Comparison of ENCODE assay signal across 9 cellular contexts in the genomic region with DNA sequence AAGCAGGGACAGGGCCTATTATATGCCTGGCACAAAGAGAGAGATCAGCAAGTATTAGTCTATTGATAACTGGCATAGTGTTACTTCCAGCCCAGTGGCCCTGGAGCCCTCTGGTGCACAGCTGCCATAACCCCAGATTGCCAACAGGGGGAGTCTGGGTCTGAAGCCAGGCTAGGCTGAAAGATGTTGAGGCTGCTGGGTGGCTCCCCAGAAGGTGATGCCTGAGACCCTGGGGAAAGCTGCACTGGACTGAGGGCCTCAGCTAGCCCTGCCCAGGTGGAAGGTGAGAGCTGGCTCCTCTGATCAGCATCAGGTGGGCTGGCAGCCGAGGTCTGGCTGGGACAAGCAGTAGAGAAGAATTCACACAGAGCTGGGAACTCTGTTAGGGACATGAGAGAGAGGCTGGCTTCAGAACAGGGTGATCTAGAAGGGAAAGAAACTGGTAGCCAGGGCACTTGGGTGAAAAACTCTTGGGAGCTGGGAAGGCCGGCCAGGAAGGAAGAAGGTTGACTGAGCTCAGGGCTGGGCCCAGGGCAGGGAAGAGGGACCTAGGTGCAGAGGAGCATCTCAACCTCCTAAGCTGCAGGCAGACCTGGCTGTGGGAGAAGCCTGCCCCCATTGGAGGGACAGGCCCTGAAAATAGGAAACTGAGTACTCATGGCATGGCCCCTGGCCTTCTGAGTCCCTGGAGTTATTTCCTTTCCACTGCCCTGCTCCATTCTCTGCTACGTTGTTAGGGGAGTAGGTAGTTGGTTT. TPM values are rescaled to one million over a fixed set of nuclear protein-coding genes. Genes with fewer than 3 reads are reported as not detected.
DNase-seq lines count a peak whose midpoint lies in the region; ATAC-seq and TF ChIP-seq lines count a peak whose summit lies in the region.
"Had no signal": no experiment of that assay in that cellular context is flagged by ENCODE, and none has a peak within 500 bp of the region (broad histone marks: within the 10 kb centered on the region; RNA-seq: fewer than 3 reads in every experiment).

No MANE protein-coding gene starts in this region.

- H3K36me3 ChIP-seq in parathyroid adenoma (ENCODE audit: control insufficient read depth, insufficient read depth, low read length) (no peaks in the 10 kb centered on the region), vagina (no peaks in the 10 kb centered on the region)

- H3K27me3 ChIP-seq in H9 (ENCODE audit: insufficient read depth, low read length), result no peaks in the 10 kb centered on the region
- H3K27me3 ChIP-seq in parathyroid adenoma (ENCODE audit: control insufficient read depth, insufficient read depth, low read length), result no peaks in the 10 kb centered on the region
- no peaks in the 10 kb centered on the region for H3K27me3 ChIP-seq in vagina

- H2BK20ac ChIP-seq in H9 (ENCODE audit: low read depth, low read length, poor library complexity, severe bottlenecking), result no peak overlapping the region

- no peak overlapping the region for H3K14ac ChIP-seq in H9 (ENCODE audit: insufficient read depth, low read length)

- H3K27ac Mint-ChIP-seq in H9, result peak overlapping the region in 1 of 3 experiments; percentile 89; a peak in 3 of 7 replicates
- H3K27ac Mint-ChIP-seq in effector memory CD8-positive, alpha-beta T cell, result peak overlapping the region; percentile 90 to 97

- no peak overlapping the region for H3K4me3 ChIP-seq in parathyroid adenoma (ENCODE audit: low read depth, low read length)
- H3K4me3 ChIP-seq in vagina, result no peak overlapping the region

- no peak overlapping the region for H3K23ac ChIP-seq in H9 (ENCODE audit: insufficient read length, low read depth, low read length)

- H3K23me2 ChIP-seq in H9 (ENCODE audit: insufficient read length, low read depth, low read length, poor library complexity, severe bottlenecking), result no peaks in the 10 kb centered on the region

- H2BK120ac ChIP-seq in H9 (ENCODE audit: low read depth, low read length, poor library complexity, severe bottlenecking), result no peak overlapping the region

- intact Hi-C loops in vagina (cut with DNase I), result no loop called here

- H3K56ac ChIP-seq in H9 (ENCODE audit: insufficient read length, low read depth, low read length), result no peak overlapping the region

- H3K9ac ChIP-seq in H9 (ENCODE audit: extremely low read depth, insufficient read length, low read length) (no peak overlapping the region), parathyroid adenoma (no peak overlapping the region)

- TF ChIP-seq CTCF in H9 (conservative IDR thresholded peaks at IDR 0.05) (peak; percentile 57), parathyroid adenoma (IDR thresholded peaks at IDR 0.05) (peak; percentile 33), vagina (IDR thresholded peaks at IDR 0.05) (peak in 1 of 3 experiments; percentile 36)

- H3K79me1 ChIP-seq in H9 (ENCODE audit: insufficient read depth, low read depth, low read length, poor library complexity, severe bottlenecking), result no peaks in the 10 kb centered on the region

- TF ChIP-seq POLR2A in vagina (IDR thresholded peaks at IDR 0.05), result no peak

- no CpG with 5 or more reads among the region's 3 CpGs for WGBS in H9 (ENCODE audit: extremely low coverage, insufficient read length, low lambda C conversion rate)

- no peak overlapping the region for H2BK15ac ChIP-seq in H9 (ENCODE audit: low read depth, low read length)

- no peak overlapping the region for H4K5ac ChIP-seq in H9 (ENCODE audit: insufficient read length, low read depth, low read length)

- peaks cover 0 to 33% (median 0%) of the 10 kb centered on the region in 3 experiments; a peak in 3 of 7 replicates for H3K36me3 Mint-ChIP-seq in H9 (ENCODE audit: insufficient read depth in 1 of 3, low read depth in 3 of 3)
- peaks cover 24% of the 10 kb centered on the region for H3K36me3 Mint-ChIP-seq in effector memory CD8-positive, alpha-beta T cell (ENCODE audit: insufficient read depth)

- peak; percentile 57 for DNase-seq in DMS53 (lab: John Stamatoyannopoulos, UW)
- no peak for DNase-seq in DMS53 treated with DMSO at 0.1 percent for 48 hours (lab: John Stamatoyannopoulos, UW; ENCODE audit: unreplicated experiment)
- peak; percentile 74 for DNase-seq in H9
- DNase-seq in LoVo (ENCODE audit: low spot score), result peak; percentile 38
- peak; percentile 37 to 66 for DNase-seq in activated CD4-positive, alpha-beta T cell treated with anti-CD3 and anti-CD28 coated beads, Interleukin-2, amount 50 U/mL, for 24 hours (ENCODE audit: low read depth in 1 of 2, low spot score in 1 of 2)
- DNase-seq in effector memory CD8-positive, alpha-beta T cell, result peak; percentile 68 to 78 (median 68)
- no peak for DNase-seq in vagina (ENCODE audit: extremely low spot score in 2 of 2)

- H3K4me2 ChIP-seq in H9 (ENCODE audit: insufficient read depth, insufficient read length, low read length) (no peak overlapping the region), parathyroid adenoma (ENCODE audit: low read length) (no peak overlapping the region)

- H4K20me1 ChIP-seq in H9 (ENCODE audit: control insufficient read depth, insufficient read depth, insufficient read length), result no peaks in the 10 kb centered on the region

- H3K4me1 Mint-ChIP-seq in H9, result no peaks in the 10 kb centered on the region
- H3K4me1 Mint-ChIP-seq in effector memory CD8-positive, alpha-beta T cell (ENCODE audit: low read depth in 2 of 2), result peaks cover 49 to 54% of the 10 kb centered on the region in 2 donors

- no peak overlapping the region for H3T11ph ChIP-seq in H9 (ENCODE audit: low read length)

- no peak overlapping the region for H2BK5ac ChIP-seq in H9 (ENCODE audit: insufficient read length, low read length)

- no peak overlapping the region for H3K4ac ChIP-seq in H9 (ENCODE audit: low read depth, low read length)

- H3K27ac ChIP-seq in H9 (ENCODE audit: insufficient read length, low read depth, low read length) (no peak overlapping the region), parathyroid adenoma (no peak overlapping the region), vagina (no peak overlapping the region)
- H3K27ac ChIP-seq: epithelial cell of prostate had no signal

- H3K4me1 ChIP-seq in H9 (ENCODE audit: insufficient read depth, low read length), result no peaks in the 10 kb centered on the region
- H3K4me1 ChIP-seq in parathyroid adenoma, result no peaks in the 10 kb centered on the region
- no peaks in the 10 kb centered on the region for H3K4me1 ChIP-seq in vagina

- no peaks in the 10 kb centered on the region for H3K79me2 ChIP-seq in H9 (ENCODE audit: insufficient read depth, low read length)
- H3K79me2 ChIP-seq in parathyroid adenoma, result no peaks in the 10 kb centered on the region

- no peak overlapping the region for H4K8ac ChIP-seq in H9 (replicated peaks; ENCODE audit: insufficient read length, low read depth, low read length)

- peaks cover 2 to 77% of the 10 kb centered on the region in 2 experiments; a peak in 3 of 5 replicates for H3K9me3 Mint-ChIP-seq in H9
- no peaks in the 10 kb centered on the region for H3K9me3 Mint-ChIP-seq in effector memory CD8-positive, alpha-beta T cell

- H4K91ac ChIP-seq in H9 (ENCODE audit: insufficient read length, low read depth, low read length), result no peak overlapping the region

- H3K9me3 ChIP-seq in H9 (ENCODE audit: control insufficient read depth, low read depth, low read length), result no peaks in the 10 kb centered on the region
- H3K9me3 ChIP-seq in parathyroid adenoma (ENCODE audit: control insufficient read depth, low read length), result no peaks in the 10 kb centered on the region
- no peaks in the 10 kb centered on the region for H3K9me3 ChIP-seq in vagina

- H2BK12ac ChIP-seq in H9 (ENCODE audit: insufficient read length, low read depth, low read length), result no peak overlapping the region

- H3K4me3 Mint-ChIP-seq in H9, result no peak overlapping the region
- peak overlapping the region; percentile 87 to 88 for H3K4me3 Mint-ChIP-seq in effector memory CD8-positive, alpha-beta T cell

- peaks cover 3% of the 10 kb centered on the region for H3K27me3 Mint-ChIP-seq in H9 (ENCODE audit: low read depth)
- peaks cover 0 to 2% of the 10 kb centered on the region in 2 donors for H3K27me3 Mint-ChIP-seq in effector memory CD8-positive, alpha-beta T cell

- no peak overlapping the region for H3K18ac ChIP-seq in H9 (ENCODE audit: insufficient read length, low read depth, low read length)

- no peak overlapping the region for H2AK5ac ChIP-seq in H9 (ENCODE audit: insufficient read length, low read length)

- peak; percentile 61 for ATAC-seq in effector memory CD8-positive, alpha-beta T cell (replicated peaks)

- no peak overlapping the region for H2AFZ ChIP-seq in H9 (ENCODE audit: low read length)
- no peak overlapping the region for H2AFZ ChIP-seq in parathyroid adenoma

RNA-seq across cellular contexts. Expression of a gene that starts 3.9 kb away (rescaled TPM):
- total RNA-seq in H9 (2021) (not detected in 2 replicates), vagina (not detected)

RNA-seq across cellular contexts. Expression of a gene that starts 28.4 kb away (rescaled TPM):
- total RNA-seq in H9 (2021) (not detected in 2 replicates), vagina (2.2 TPM)

RNA-seq across cellular contexts. Expression of a gene that starts 29.6 kb away (rescaled TPM):
- total RNA-seq in H9 (2021) (not detected in 2 replicates), vagina (1.5 TPM)

Comparison
In these comparisons a context has a peak if more than half of its experiments do, and no peak if none do; other contexts are left out.
1. DNase-seq: peak in DMS53 (single experiment), H9 (single experiment), LoVo (single experiment), activated CD4-positive, alpha-beta T cell treated with anti-CD3 and anti-CD28 coated beads, Interleukin-2, amount 50 U/mL, for 24 hours (2 of 2) and effector memory CD8-positive, alpha-beta T cell (3 of 3); none in DMS53 treated with DMSO at 0.1 percent for 48 hours (single experiment) and vagina (0 of 2).
2. H3K4me3 Mint-ChIP-seq: peak in effector memory CD8-positive, alpha-beta T cell (2 of 2); none in H9 (0 of 2).